ENCODE assay signal across 11 cellular contexts in genomic region chr9:114910541-114910940, GRCh38. TPM values are rescaled to one million over a fixed set of nuclear protein-coding genes. Genes with fewer than 3 reads are reported as not detected.
A peak's percentile ranks its signal among the peaks of the same experiment; 100 is the strongest.
DNase-seq lines count a peak whose midpoint lies in the region; ATAC-seq and TF ChIP-seq lines count a peak whose summit lies in the region.
"Had no signal": no experiment of that assay in that cellular context is flagged by ENCODE, and none has a peak within 500 bp of the region (broad histone marks: within the 10 kb centered on the region; RNA-seq: fewer than 3 reads in every experiment).

No MANE protein-coding gene starts in this region.

- TF ChIP-seq POLR2A in Peyer's patch (IDR thresholded peaks at IDR 0.05), result no peak

- H3K36me3 ChIP-seq in Peyer's patch, result no peaks in the 10 kb centered on the region

- no peak overlapping the region for H3K4me3 ChIP-seq in Peyer's patch
- H3K4me3 ChIP-seq: body of pancreas, SK-N-MC had no signal

- no peaks in the 10 kb centered on the region for H3K36me3 Mint-ChIP-seq in HFFc6 (ENCODE audit: low read depth)

- no peaks in the 10 kb centered on the region for H3K9me3 Mint-ChIP-seq in HFFc6

- TF ChIP-seq CTCF in HFFc6 (IDR thresholded peaks at IDR 0.05) (no peak), Peyer's patch (IDR thresholded peaks at IDR 0.05) (no peak)

- peak overlapping the region in 1 of 4 donors; percentile 60 for H3K27ac ChIP-seq in Peyer's patch
- H3K27ac ChIP-seq: body of pancreas had no signal

- DNase-seq in DMS53 (lab: John Stamatoyannopoulos, UW) (peak; percentile 34), DMS53 treated with DMSO at 0.1 percent for 48 hours (lab: John Stamatoyannopoulos, UW; ENCODE audit: unreplicated experiment) (no peak), HFFc6 (no peak), Peyer's patch (peak in 2 of 3 donors; percentile 59 to 63), germinal center (ENCODE audit: low spot score) (peak; percentile 53), OCI-M2 (lab: John Stamatoyannopoulos, UW; ENCODE audit: unreplicated experiment) (no peak)
- no peak for DNase-seq in stimulated activated CD4-positive, alpha-beta T cell treated with anti-CD3 and anti-CD28 coated beads, Interleukin-4, amount 100 ng/mL, for 24 hours
- DNase-seq: NCI-H187 had no signal

- H3K4me1 Mint-ChIP-seq in HFFc6 (ENCODE audit: low read depth), result peaks cover 48% of the 10 kb centered on the region

- H3K27me3 ChIP-seq in Peyer's patch, result no peaks in the 10 kb centered on the region
- H3K27me3 ChIP-seq: body of pancreas had no signal

- H3K9me3 ChIP-seq in Peyer's patch, result no peaks in the 10 kb centered on the region
- H3K9me3 ChIP-seq: body of pancreas had no signal

- peaks cover 27% of the 10 kb centered on the region for H3K27me3 Mint-ChIP-seq in HFFc6 (ENCODE audit: insufficient read depth)

- peak overlapping the region; percentile 62 for H3K27ac Mint-ChIP-seq in HFFc6

- H3K4me1 ChIP-seq in Peyer's patch, result peaks cover 0 to 25% (median 17%) of the 10 kb centered on the region in 4 donors

- no peak overlapping the region for H3K4me3 Mint-ChIP-seq in HFFc6

- ATAC-seq in GM18520 (IDR thresholded peaks at IDR 0.05; ENCODE audit: unreplicated experiment), result no peak

RNA-seq across cellular contexts. Expression of gene TNFSF8, which starts 19.9 kb away (rescaled TPM):
- total RNA-seq in HFFc6 (2021; fragmentation: NEBNext Ultra II Directional; extraction: Animal tissue kit (Norgen Biotek cat#: 25700)), result not detected
- 10 to 100 TPM in 1 of 4 donors, 1 to 10 TPM in 3; 2.1 to 11.6 (median 4.7) TPM for total RNA-seq in Peyer's patch

Comparison
In these comparisons a context has a peak if more than half of its experiments do, and no peak if none do; other contexts are left out.
1. DNase-seq: peak in DMS53 (single experiment), Peyer's patch (2 of 3) and germinal center (single experiment); none in DMS53 treated with DMSO at 0.1 percent for 48 hours (single experiment), HFFc6 (single experiment), OCI-M2 (single experiment) and stimulated activated CD4-positive, alpha-beta T cell treated with anti-CD3 and anti-CD28 coated beads, Interleukin-4, amount 100 ng/mL, for 24 hours (single experiment).